ENCODE assay signal across 8 cellular contexts in the genomic region with DNA sequence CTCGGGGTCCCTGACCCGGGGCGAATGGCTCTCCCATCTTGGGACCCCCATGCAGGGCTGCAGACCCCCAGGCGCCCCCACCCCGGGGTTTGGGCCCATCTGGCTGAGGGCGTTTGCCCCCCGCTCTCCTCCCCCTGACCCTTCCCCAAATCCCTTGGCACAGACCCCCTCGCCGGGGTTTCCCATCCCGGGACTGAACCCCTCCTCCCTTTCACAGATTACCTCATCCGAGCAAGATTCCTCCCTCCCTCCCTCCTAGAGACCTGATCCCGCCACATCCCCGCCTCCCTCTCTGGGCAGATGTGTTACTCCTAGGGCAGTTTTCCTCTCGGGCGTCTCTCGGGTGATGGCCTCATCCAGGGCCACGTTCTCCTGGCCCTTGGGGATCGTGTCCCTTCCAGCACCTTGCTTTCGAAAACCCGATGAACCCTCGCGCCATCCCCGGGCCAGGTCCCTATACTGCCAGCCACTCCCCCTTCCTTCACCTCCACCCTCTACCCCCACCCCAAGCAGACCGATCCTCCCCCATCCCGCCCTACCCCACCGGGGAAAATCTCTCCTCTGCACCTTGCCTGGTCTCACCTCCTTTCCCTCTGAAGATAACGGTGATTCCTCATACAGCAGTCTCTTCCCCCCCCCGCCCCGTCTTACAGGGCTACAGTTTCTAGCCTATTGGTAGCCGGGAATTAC. TPM values are rescaled to one million over a fixed set of nuclear protein-coding genes. Genes with fewer than 3 reads are reported as not detected.
A peak's percentile ranks its signal among the peaks of the same experiment; 100 is the strongest.
DNase-seq lines count a peak whose midpoint lies in the region; ATAC-seq lines count a peak whose summit lies in the region.

No MANE protein-coding gene starts in this region.

- ATAC-seq in HG03442 (IDR thresholded peaks at IDR 0.05; ENCODE audit: unreplicated experiment), result no peak
- ATAC-seq in HG02970 (IDR thresholded peaks at IDR 0.05; ENCODE audit: low FRiP score, unreplicated experiment), result no peak

- DNase-seq in ELF-1 (ENCODE audit: low read depth, low spot score) (peak; percentile 51), NCI-H1105 (lab: John Stamatoyannopoulos, UW) (peak; percentile 63), ecto neural progenitor cell (ENCODE audit: low spot score) (peak; percentile 77), lung microvascular endothelial cell (ENCODE audit: low read depth in 2 of 2) (peak; percentile 19 to 47)
- peak; percentile 23 to 32 for DNase-seq in activated CD4-positive, alpha-beta T cell treated with anti-CD3 and anti-CD28 coated beads, Interleukin-2, amount 50 U/mL, for 4 hours
- peak; percentile 32 to 36 for DNase-seq in stimulated activated CD8-positive, alpha-beta memory T cell treated with anti-CD3 and anti-CD28 coated beads, Interleukin-2, amount 100 ng/mL, for 48 hours (ENCODE audit: low read depth in 2 of 2)

RNA-seq across cellular contexts. Expression of a gene that starts 0.9 kb away (rescaled TPM):
- 12.4 and 14.5 TPM in 2 replicates for total RNA-seq in lung microvascular endothelial cell

RNA-seq across cellular contexts. Expression of a gene that starts 35.8 kb away (rescaled TPM):
- total RNA-seq in lung microvascular endothelial cell, result 82.8 and 95.6 TPM in 2 replicates
